In genomic region chrX:70289793-70290770, GRCh38 we compare ENCODE assay signal across 8 cellular contexts. TPM values are rescaled to one million over a fixed set of nuclear protein-coding genes. Genes with fewer than 3 reads are reported as not detected.
DNase-seq lines count a peak whose midpoint lies in the region; ATAC-seq and TF ChIP-seq lines count a peak whose summit lies in the region.

Gene KIF4A, plus strand, starts transcription at chrX:70290104. Its CDS starts 355 bp downstream, at chrX:70290459.
Gene PDZD11, minus strand, starts transcription at chrX:70289927. Its CDS starts 586 bp downstream, at chrX:70289341.

- H3K27ac ChIP-seq in ectodermal cell (ENCODE audit: insufficient read depth, low read depth, low read length, poor library complexity, severe bottlenecking), result no peak within 1 kb of the TSS

- H3K4me1 Mint-ChIP-seq in activated CD8-positive, alpha-beta T cell treated with anti-CD3 and anti-CD28 coated beads for 36 hours (ENCODE audit: low read depth), result peaks cover 9% of the 10 kb centered on the region

- peak within 1 kb of the TSS; percentile 73 for H3K4me3 ChIP-seq in ectodermal cell (ENCODE audit: insufficient read depth, low read depth, low read length)

- no peaks in the 10 kb centered on the region for H3K27me3 ChIP-seq in ectodermal cell (ENCODE audit: control insufficient read depth, insufficient read depth, low read length, poor library complexity, severe bottlenecking)

- WGBS in ectodermal cell, 2 experiments, result 0 to 1% methylated on average over 54 to 60 of the region's 62 CpGs

- H3K27me3 Mint-ChIP-seq in activated CD8-positive, alpha-beta T cell treated with anti-CD3 and anti-CD28 coated beads for 36 hours, result no peaks in the 10 kb centered on the region

- H3K9me3 ChIP-seq in ectodermal cell (ENCODE audit: control insufficient read depth, low read length), result no peaks in the 10 kb centered on the region

- no peaks in the 10 kb centered on the region for H3K4me1 ChIP-seq in ectodermal cell (ENCODE audit: control insufficient read depth, insufficient read depth, low read length)

- CTCF ChIA-PET in activated CD8-positive, alpha-beta T cell treated with anti-CD3 and anti-CD28 coated beads for 36 hours (lab: Charles Lee), result interaction anchor here (1.1 to 1.4 kb wide), 2 partner anchors 144 to 155 kb away, joined by 3 read pairs; no protein-coding TSS in a partner anchor

- ATAC-seq in GM19328 (IDR thresholded peaks at IDR 0.05; ENCODE audit: unreplicated experiment) (peak; percentile 90), HG03469 (IDR thresholded peaks at IDR 0.05; ENCODE audit: unreplicated experiment) (peak; percentile 96)
- ATAC-seq in activated CD8-positive, alpha-beta T cell treated with anti-CD3 and anti-CD28 coated beads for 36 hours, result peak; percentile 99

- H3K27ac Mint-ChIP-seq in activated CD8-positive, alpha-beta T cell treated with anti-CD3 and anti-CD28 coated beads for 36 hours, result peak within 1 kb of the TSS; percentile 85

- DNase-seq in CD1c-positive myeloid dendritic cell (ENCODE audit: extremely low spot score), result peak; percentile 89
- peak; percentile 65 for DNase-seq in NCI-H748 treated with DMSO at 0.1 percent for 48 hours (lab: John Stamatoyannopoulos, UW)
- peak; percentile 85 for DNase-seq in activated CD8-positive, alpha-beta T cell treated with anti-CD3 and anti-CD28 coated beads for 36 hours
- peak; percentile 82 to 89 for DNase-seq in lung microvascular endothelial cell (ENCODE audit: low read depth in 2 of 2)
- peak; percentile 31 to 49 (median 48) for DNase-seq in stimulated activated CD4-positive, alpha-beta T cell treated with anti-CD3 and anti-CD28 coated beads, TNF-alpha, amount 100 ng/mL, for 4 hours (ENCODE audit: low read depth in 3 of 3)

- peaks cover 7% of the 10 kb centered on the region for H3K36me3 Mint-ChIP-seq in activated CD8-positive, alpha-beta T cell treated with anti-CD3 and anti-CD28 coated beads for 36 hours (ENCODE audit: low read depth)

- TF ChIP-seq CTCF in activated CD8-positive, alpha-beta T cell treated with anti-CD3 and anti-CD28 coated beads for 36 hours (IDR thresholded peaks at IDR 0.05), result no peak

- H3K9me3 Mint-ChIP-seq in activated CD8-positive, alpha-beta T cell treated with anti-CD3 and anti-CD28 coated beads for 36 hours, result no peaks in the 10 kb centered on the region

- POLR2A ChIA-PET in activated CD8-positive, alpha-beta T cell treated with anti-CD3 and anti-CD28 coated beads for 36 hours (lab: Charles Lee), result interaction anchor here (0.9 to 1.4 kb wide), 2 partner anchors 144 to 156 kb away, joined by 3 read pairs; partner anchors contain the start of gene IGBP1

- intact Hi-C loops in activated CD8-positive, alpha-beta T cell treated with anti-CD3 and anti-CD28 coated beads for 36 hours (cut with micrococcal nuclease), result no loop called here

- H3K36me3 ChIP-seq in ectodermal cell (ENCODE audit: control insufficient read depth, insufficient read depth, low read length), result no peaks in the 10 kb centered on the region

- peak within 1 kb of the TSS; percentile 90 for H3K4me3 Mint-ChIP-seq in activated CD8-positive, alpha-beta T cell treated with anti-CD3 and anti-CD28 coated beads for 36 hours

RNA-seq across cellular contexts. Expression of gene KIF4A, which starts in this region (rescaled TPM):
- 10 to 100 TPM; 19.5 to 22.3 TPM for total RNA-seq in activated CD8-positive, alpha-beta T cell treated with anti-CD3 and anti-CD28 coated beads for 36 hours
- 53.7 TPM for polyA plus RNA-seq in ectodermal cell (2013, experiment 1 of 4)
- polyA plus RNA-seq in ectodermal cell (2013, experiment 2 of 4), result 47.2 TPM
- 41.9 TPM for polyA plus RNA-seq in ectodermal cell (2013, experiment 3 of 4)
- 43.0 TPM for polyA plus RNA-seq in ectodermal cell (2013, experiment 4 of 4)
- total RNA-seq in lung microvascular endothelial cell, result 1.8 and 6.3 TPM in 2 replicates

RNA-seq across cellular contexts. Expression of gene PDZD11, which starts in this region (rescaled TPM):
- total RNA-seq in activated CD8-positive, alpha-beta T cell treated with anti-CD3 and anti-CD28 coated beads for 36 hours, result 10 to 100 TPM; 18.6 to 20.8 TPM
- 39.8 TPM for polyA plus RNA-seq in ectodermal cell (2013, experiment 1 of 4)
- polyA plus RNA-seq in ectodermal cell (2013, experiment 2 of 4), result 42.6 TPM
- polyA plus RNA-seq in ectodermal cell (2013, experiment 3 of 4), result 37.7 TPM
- 41.7 TPM for polyA plus RNA-seq in ectodermal cell (2013, experiment 4 of 4)
- 28.8 and 32.1 TPM in 2 replicates for total RNA-seq in lung microvascular endothelial cell
